In genomic region chr16:13436641-13437423, GRCh38 we compare ENCODE assay signal across 11 cellular contexts.
A peak's percentile ranks its signal among the peaks of the same experiment; 100 is the strongest.
DNase-seq lines count a peak whose midpoint lies in the region; ATAC-seq, FAIRE-seq and TF ChIP-seq lines count a peak whose summit lies in the region.
"Had no signal": no experiment of that assay in that cellular context is flagged by ENCODE, and none has a peak within 500 bp of the region (broad histone marks: within the 10 kb centered on the region; RNA-seq: fewer than 3 reads in every experiment).

No MANE protein-coding gene starts in this region.

- intact Hi-C loops in HepG2 (cut with micrococcal nuclease; ENCODE audit: unreplicated experiment) (loop anchor here (5.0 kb wide), 1 partner anchor 540 kb away; no protein-coding TSS in a partner anchor), cardiac septum (cut with DNase I) (no loop called here)

- no peak overlapping the region for H2AFZ ChIP-seq in HepG2 (ENCODE audit: low read length)

- WGBS in HepG2 (ENCODE audit: low lambda C conversion rate) = 14% methylated on average over 8 of the region's 8 CpGs

- BruUV-seq in HepG2 (replicated peaks; lab: Mats Ljungman, UMichigan) = no TSS peak

- POLR2A ChIA-PET in HepG2 (lab: Yijun Ruan, JAX) = no interaction called here

- no peaks in the 10 kb centered on the region for H3K9me3 ChIP-seq in HepG2 (ENCODE audit: low read length)

- no peak for FAIRE-seq in HepG2 (lab: Jason Lieb, UNC)

- H3K9ac ChIP-seq in HepG2 (ENCODE audit: insufficient read depth, low read depth, low read length) = no peak overlapping the region

- no peak for TF ChIP-seq CTCF in HepG2 (CRISPR knock-in tag; IDR thresholded peaks at IDR 0.05)

- no peaks in the 10 kb centered on the region for H3K27me3 ChIP-seq in HepG2 (ENCODE audit: control insufficient read depth in 1 of 2, insufficient read depth in 2 of 2, low read length in 2 of 2)

- ATAC-seq in GM18505 (IDR thresholded peaks at IDR 0.05; ENCODE audit: unreplicated experiment) = peak; percentile 64
- peak; percentile 61 for ATAC-seq in GM21529 (IDR thresholded peaks at IDR 0.05; ENCODE audit: unreplicated experiment)
- ATAC-seq in HepG2 = peak; percentile 89
- ATAC-seq: natural killer cell had no signal

- no peak for TF ChIP-seq POLR2A in GM18505 (IDR thresholded peaks at IDR 0.05; ENCODE audit: borderline replicate concordance, extremely low read depth, insufficient read depth, insufficient read length)
- TF ChIP-seq POLR2A in HepG2 (IDR thresholded peaks at IDR 0.05; ENCODE audit: insufficient read depth in 1 of 2, low read depth in 2 of 2, low read length in 2 of 2) = no peak

- H3K27ac ChIP-seq in HepG2 (ENCODE audit: extremely low read length, insufficient read depth, low read length) = peak overlapping the region; percentile 3

- TF ChIP-seq EP300 in HepG2 (IDR thresholded peaks at IDR 0.05; ENCODE audit: low read depth in 2 of 2, low read length in 2 of 2) = peak in 1 of 2 experiments; percentile 38; a peak in 1 of 4 replicates
- TF ChIP-seq EP300 in HepG2 (CRISPR knock-in tag; IDR thresholded peaks at IDR 0.05; ENCODE audit: borderline replicate concordance) = no peak

- H3K4me3 ChIP-seq in HepG2 (replicated peaks in 1 of 3; ENCODE audit: insufficient read depth in 1 of 3, low read depth in 2 of 3, low read length in 3 of 3) = no peak overlapping the region

- DNase-seq in HS-5 (ENCODE audit: low read depth) (peak; percentile 20), HepG2 (ENCODE audit: low spot score) (peak; percentile 66), cardiac septum (ENCODE audit: low spot score) (no peak), D341Med (ENCODE audit: low spot score) (no peak)
- no peak for DNase-seq in NK-92 treated with Interleukin-12 subunit alpha and Interleukin-12 subunit beta, amount 100 ng/mL, for 24 hours (lab: John Stamatoyannopoulos, UW)
- DNase-seq in activated CD4-positive, alpha-beta T cell treated with anti-CD3 and anti-CD28 coated beads, Interleukin-2, amount 50 U/mL, for 4 hours = no peak
- DNase-seq: activated CD4-positive, alpha-beta memory T cell treated with anti-CD3 and anti-CD28 coated beads for 36 hours; natural killer cell; NCI-H2081 treated with DMSO at 0.1 percent for 48 hours had no signal

- no peaks in the 10 kb centered on the region for H3K79me2 ChIP-seq in HepG2 (ENCODE audit: insufficient read depth, low read length)

- no peaks in the 10 kb centered on the region for H3K36me3 ChIP-seq in HepG2 (replicated peaks in 1 of 2; ENCODE audit: control insufficient read depth in 1 of 2, insufficient read depth in 2 of 2, low read length in 2 of 2)

- no peak for TF ChIP-seq RAD21 in HepG2 (CRISPR knock-in tag; IDR thresholded peaks at IDR 0.05)

- peak overlapping the region; percentile 29; the same call in 1 of the 2 replicates for H3K4me2 ChIP-seq in HepG2 (ENCODE audit: low read depth, low read length)

- in situ Hi-C loops in HepG2 (cut with HindIII; ENCODE audit: extremely low pct_ligation_motif_present, low pct_unique_long_range_greater_than_20kb) = no loop called here

- CTCF ChIA-PET in HepG2 (lab: Yijun Ruan, JAX; ENCODE audit: low intra/inter-chr PET ratio, low total read pairs) = interaction anchor here (1.4 kb wide), 1 partner anchor 540 kb away, joined by 4 read pairs; no protein-coding TSS in a partner anchor

- no peaks in the 10 kb centered on the region for H4K20me1 ChIP-seq in HepG2 (ENCODE audit: insufficient read depth, low read length)

- H3K4me1 ChIP-seq in HepG2 (ENCODE audit: insufficient read depth, low read length) = peaks cover 26% of the 10 kb centered on the region

TF ChIP-seq in HepG2, 621 proteins besides CTCF, POLR2A, EP300 and RAD21 (continues in another document):
- TF ChIP-seq ZBED4 (CRISPR knock-in tag; IDR thresholded peaks at IDR 0.05; ENCODE audit: borderline replicate concordance) (no peak), ZNF749 (CRISPR knock-in tag; IDR thresholded peaks at IDR 0.05; ENCODE audit: borderline replicate concordance) (no peak), KDM3A (CRISPR knock-in tag; IDR thresholded peaks at IDR 0.05; ENCODE audit: low read depth) (no peak), GATAD1 (CRISPR knock-in tag; IDR thresholded peaks at IDR 0.05) (no peak), NR2C2 (CRISPR knock-in tag; IDR thresholded peaks at IDR 0.05; ENCODE audit: borderline replicate concordance) (no peak), CSRNP2 (CRISPR knock-in tag; conservative IDR thresholded peaks at IDR 0.05; ENCODE audit: low read depth) (no peak), NCOA5 (CRISPR knock-in tag; IDR thresholded peaks at IDR 0.05) (no peak), YEATS4 (CRISPR knock-in tag; IDR thresholded peaks at IDR 0.05; ENCODE audit: borderline replicate concordance) (0 out of 2 replicates have a peak, but pooled peaks have one; percentile 28), GLMP (CRISPR knock-in tag; IDR thresholded peaks at IDR 0.05; ENCODE audit: borderline replicate concordance) (no peak), ZNF580 (CRISPR knock-in tag; IDR thresholded peaks at IDR 0.05; ENCODE audit: borderline replicate concordance, low read depth) (0 out of 2 replicates have a peak, but pooled peaks have one; percentile 21), HMG20A (CRISPR knock-in tag; IDR thresholded peaks at IDR 0.05; ENCODE audit: borderline replicate concordance) (0 out of 2 replicates have a peak, but pooled peaks have one; percentile 29), TRAFD1 (CRISPR knock-in tag; IDR thresholded peaks at IDR 0.05; ENCODE audit: borderline replicate concordance) (no peak)

Comparison
In these comparisons a context has a peak if more than half of its experiments do, and no peak if none do; other contexts are left out.
1. DNase-seq: peak in HS-5 (single experiment) and HepG2 (single experiment); none in cardiac septum (single experiment), NK-92 treated with Interleukin-12 subunit alpha and Interleukin-12 subunit beta, amount 100 ng/mL, for 24 hours (single experiment), D341Med (single experiment) and activated CD4-positive, alpha-beta T cell treated with anti-CD3 and anti-CD28 coated beads, Interleukin-2, amount 50 U/mL, for 4 hours (0 of 2).
2. Peak in every context shown above with its lines, with median percentiles within 50 percentile points of each other: ATAC-seq.